In the genomic region with DNA sequence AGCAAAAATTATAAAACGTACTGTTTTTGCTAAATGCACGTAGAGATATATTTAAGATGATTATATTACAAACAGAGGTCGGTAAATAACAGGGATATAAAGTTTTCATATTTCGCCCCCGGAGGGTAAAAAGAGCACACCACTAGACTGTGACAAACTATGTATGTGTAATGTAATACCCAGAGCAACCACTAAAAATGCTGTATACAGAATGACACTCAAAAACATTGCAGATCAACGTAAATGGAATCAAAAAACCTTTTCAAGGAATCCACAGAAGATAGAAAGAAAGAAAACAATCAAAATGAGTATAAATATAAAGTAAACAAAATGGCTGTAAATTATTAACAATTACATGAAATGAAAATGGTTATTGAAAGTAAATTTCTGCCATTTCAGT, we compare ENCODE assay signal across 17 cellular contexts. TPM values are rescaled to one million over a fixed set of nuclear protein-coding genes. Genes with fewer than 3 reads are reported as not detected.
DNase-seq lines count a peak whose midpoint lies in the region; ATAC-seq and TF ChIP-seq lines count a peak whose summit lies in the region.
"Had no signal": no experiment of that assay in that cellular context is flagged by ENCODE, and none has a peak within 500 bp of the region (broad histone marks: within the 10 kb centered on the region; RNA-seq: fewer than 3 reads in every experiment).

No MANE protein-coding gene starts in this region.

- H4K20me1 ChIP-seq in neural progenitor cell (ENCODE audit: low read depth), result no peaks in the 10 kb centered on the region

- H3K9me3 ChIP-seq in neural progenitor cell (ENCODE audit: low read depth), result no peaks in the 10 kb centered on the region
- H3K9me3 ChIP-seq: adrenal gland, gastroesophageal sphincter had no signal

- no peaks in the 10 kb centered on the region for H3F3A ChIP-seq in neural progenitor cell (ENCODE audit: low read depth)

- H3K9me3 Mint-ChIP-seq in neural progenitor cell, result no peaks in the 10 kb centered on the region

- H3K27me3 ChIP-seq in neural progenitor cell, result no peaks in the 10 kb centered on the region
- H3K27me3 ChIP-seq: adrenal gland, gastroesophageal sphincter, spleen, tibial nerve had no signal

- no peaks in the 10 kb centered on the region for H3K79me2 ChIP-seq in neural progenitor cell (ENCODE audit: low read depth)

- H3K4me3 Mint-ChIP-seq in neural progenitor cell, result no peak overlapping the region

- H3K36me3 Mint-ChIP-seq in neural progenitor cell, result no peaks in the 10 kb centered on the region

- DNase-seq in DMS53 (lab: John Stamatoyannopoulos, UW), result peak; percentile 52
- DNase-seq in DMS53 treated with DMSO at 0.1 percent for 48 hours (lab: John Stamatoyannopoulos, UW; ENCODE audit: unreplicated experiment), result no peak
- peak; percentile 43 for DNase-seq in SW480 (ENCODE audit: low spot score)
- no peak for DNase-seq in neural progenitor cell (ENCODE audit: low spot score)
- DNase-seq in NCI-H187 (lab: John Stamatoyannopoulos, UW), result no peak
- no peak for DNase-seq in HUDEP-2 (lab: John Stamatoyannopoulos, UW; ENCODE audit: unreplicated experiment in 76 of 76)
- DNase-seq: adrenal gland, dermis blood vessel endothelial cell, DMS79 treated with DMSO at 0.1 percent for 48 hours, left colon, NCI-H2081, RPMI8226, spleen had no signal

- no peak overlapping the region for H3K27ac ChIP-seq in neural progenitor cell
- H3K27ac ChIP-seq: adrenal gland, gastroesophageal sphincter, spleen, tibial nerve had no signal

- H3K4me1 Mint-ChIP-seq in neural progenitor cell, result no peaks in the 10 kb centered on the region

- no peak overlapping the region for H2AFZ ChIP-seq in neural progenitor cell (replicated peaks)

- H3K4me3 ChIP-seq in neural progenitor cell, result no peak overlapping the region
- H3K4me3 ChIP-seq: adrenal gland, gastroesophageal sphincter, spleen, tibial nerve had no signal

- peak; percentile 35 for TF ChIP-seq CTCF in neural progenitor cell (IDR thresholded peaks at IDR 0.05)

- H3K4me1 ChIP-seq in neural progenitor cell, result no peaks in the 10 kb centered on the region
- H3K4me1 ChIP-seq: adrenal gland, gastroesophageal sphincter, spleen, tibial nerve had no signal

- no peak overlapping the region for H3K27ac Mint-ChIP-seq in neural progenitor cell

- H3K9ac ChIP-seq in neural progenitor cell, result no peak overlapping the region

- ATAC-seq in HG03520 (IDR thresholded peaks at IDR 0.05; ENCODE audit: unreplicated experiment) (peak; percentile 51), HG03469 (IDR thresholded peaks at IDR 0.05; ENCODE audit: unreplicated experiment) (no peak)
- ATAC-seq: gastroesophageal sphincter, left colon had no signal

- H3K36me3 ChIP-seq in neural progenitor cell, result no peaks in the 10 kb centered on the region
- H3K36me3 ChIP-seq: adrenal gland, gastroesophageal sphincter, spleen, tibial nerve had no signal

- no peak overlapping the region for H3K4me2 ChIP-seq in neural progenitor cell

- peaks cover 3% of the 10 kb centered on the region for H3K27me3 Mint-ChIP-seq in neural progenitor cell (ENCODE audit: insufficient read depth, low read depth)

RNA-seq across cellular contexts. Expression of gene PRB4, which starts 37.6 kb away (rescaled TPM):
- total RNA-seq in neural progenitor cell (ENCODE audit: low replicate concordance), result not detected in 2 replicates
- total RNA-seq: adrenal gland, dermis blood vessel endothelial cell, gastroesophageal sphincter, left colon, spleen, tibial nerve had no signal

RNA-seq across cellular contexts. Expression of gene PRB2, which starts 47.6 kb away (rescaled TPM):
- total RNA-seq in neural progenitor cell (ENCODE audit: low replicate concordance), result not detected in 2 replicates
- total RNA-seq: adrenal gland, dermis blood vessel endothelial cell, gastroesophageal sphincter, left colon, spleen, tibial nerve had no signal

Comparison
In these comparisons a context has a peak if more than half of its experiments do, and no peak if none do; other contexts are left out.
1. DNase-seq: peak in DMS53 (single experiment) and SW480 (single experiment); none in DMS53 treated with DMSO at 0.1 percent for 48 hours (single experiment), neural progenitor cell (single experiment), NCI-H187 (0 of 2) and HUDEP-2 (0 of 76).